7 cellular contexts compared by ENCODE assay signal in the genomic region with DNA sequence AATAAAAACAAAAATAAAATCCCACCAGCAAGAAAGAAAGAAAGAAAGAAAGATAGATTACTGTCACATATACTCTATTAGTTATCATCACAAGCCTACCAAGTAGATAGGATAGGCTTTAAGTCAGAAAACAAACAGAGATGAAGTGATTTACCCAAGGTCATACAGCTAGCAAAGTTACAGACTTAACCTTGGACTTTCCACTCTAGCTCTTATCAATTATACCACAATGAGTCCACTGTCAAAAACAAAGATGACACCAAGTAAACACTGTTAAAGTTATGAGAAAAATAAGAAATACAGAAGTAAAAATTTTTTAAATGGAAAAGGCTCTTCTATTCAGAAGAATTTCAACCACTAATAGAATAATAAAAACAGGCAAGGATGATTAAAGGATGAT.
"Had no signal": no experiment of that assay in that cellular context is flagged by ENCODE, and none has a peak within 500 bp of the region (broad histone marks: within the 10 kb centered on the region; RNA-seq: fewer than 3 reads in every experiment).

No MANE protein-coding gene starts in this region.

- H3K4me2 ChIP-seq: KMS-11 had no signal

- H3K4me3 ChIP-seq: K562 had no signal

- H3K27ac ChIP-seq: HL-60, KMS-11 had no signal

- H3K9ac ChIP-seq: KMS-11 had no signal

- FAIRE-seq: HTR-8/SVneo, K562 had no signal

- DNase-seq: IMR-90, KBM-7, KG1 had no signal

- ATAC-seq: K562 had no signal
